ENCODE assay signal across 11 cellular contexts in genomic region chr1:145232874-145233630, GRCh38. TPM values are rescaled to one million over a fixed set of nuclear protein-coding genes. Genes with fewer than 3 reads are reported as not detected.
DNase-seq lines count a peak whose midpoint lies in the region; ATAC-seq and TF ChIP-seq lines count a peak whose summit lies in the region.
"Not testable (repeated sequence)": the region's sequence is repeated elsewhere in the genome, so short reads cannot be mapped to it uniquely, and the experiment has no call there.
"Had no signal": no experiment of that assay in that cellular context is flagged by ENCODE, and none has a peak within 500 bp of the region (broad histone marks: within the 10 kb centered on the region; RNA-seq: fewer than 3 reads in every experiment).

No MANE protein-coding gene starts in this region.

- WGBS in lung, 2 donors = 11 to 21% methylated on average over 27 to 45 of the region's 55 CpGs

- not testable (repeated sequence) for H3K9me3 Mint-ChIP-seq in GM23338; activated CD8-positive, alpha-beta memory T cell treated with anti-CD3 and anti-CD28 coated beads, Interleukin-2, amount 10 ng/mL, durations not matched to agents 7 days and 5 days (ENCODE audit: low read depth); activated naive CD8-positive, alpha-beta T cell treated with anti-CD3 and anti-CD28 coated beads, Interleukin-2, amount 50 U/mL, for 24 hours

- intact Hi-C loops in cardiac septum (cut with DNase I) = not testable (repeated sequence)

- not testable (repeated sequence) for H3K36me3 Mint-ChIP-seq in GM23338 (ENCODE audit: low read depth); activated CD8-positive, alpha-beta memory T cell treated with anti-CD3 and anti-CD28 coated beads, Interleukin-2, amount 10 ng/mL, durations not matched to agents 7 days and 5 days; activated naive CD8-positive, alpha-beta T cell treated with anti-CD3 and anti-CD28 coated beads, Interleukin-2, amount 50 U/mL, for 24 hours (ENCODE audit: low read depth)

- peak overlapping the region; percentile 99 for H2AFZ ChIP-seq in GM23338

- not testable (repeated sequence) for H3K36me3 ChIP-seq in GM23338 (ENCODE audit: insufficient read depth); lung (ENCODE audit: control insufficient read depth in 2 of 2, insufficient read depth in 2 of 2, low read length in 2 of 2)

- H3K4me3 ChIP-seq in GM23338 = peak overlapping the region; percentile 51
- H3K4me3 ChIP-seq in lung = not testable (repeated sequence)

- not testable (repeated sequence) for H3K9me3 ChIP-seq in lung (ENCODE audit: control insufficient read depth in 2 of 2, insufficient read depth in 1 of 2, low read length in 1 of 2)

- DNase-seq in GM23338 (ENCODE audit: low spot score) (peak; percentile 11), SK-N-DZ (ENCODE audit: low spot score) (peak; percentile 1), cardiac septum (ENCODE audit: low spot score) (peak; percentile 65)
- DNase-seq in activated CD8-positive, alpha-beta memory T cell treated with anti-CD3 and anti-CD28 coated beads, Interleukin-2, amount 10 ng/mL, durations not matched to agents 7 days and 5 days; lung (ENCODE audit: low spot score): not testable (repeated sequence)
- DNase-seq in activated naive CD8-positive, alpha-beta T cell treated with anti-CD3 and anti-CD28 coated beads, Interleukin-2, amount 50 U/mL, for 24 hours = peak; percentile 17
- peak; percentile 18 for DNase-seq in stimulated activated CD4-positive, alpha-beta T cell treated with anti-CD3 and anti-CD28 coated beads, Interleukin-4, amount 100 ng/mL, for 1 hour

- ATAC-seq in GM23338 = peak; percentile 97
- ATAC-seq in activated CD8-positive, alpha-beta memory T cell treated with anti-CD3 and anti-CD28 coated beads, Interleukin-2, amount 10 ng/mL, durations not matched to agents 7 days and 5 days = peak; percentile 91
- ATAC-seq in activated naive CD8-positive, alpha-beta T cell treated with anti-CD3 and anti-CD28 coated beads, Interleukin-2, amount 50 U/mL, for 24 hours = peak; percentile 78
- ATAC-seq in lung (ENCODE audit: insufficient read depth, low FRiP score) = peak; percentile 81

- not testable (repeated sequence) for H3K4me1 Mint-ChIP-seq in GM23338; activated CD8-positive, alpha-beta memory T cell treated with anti-CD3 and anti-CD28 coated beads, Interleukin-2, amount 10 ng/mL, durations not matched to agents 7 days and 5 days
- H3K4me1 Mint-ChIP-seq in activated naive CD8-positive, alpha-beta T cell treated with anti-CD3 and anti-CD28 coated beads, Interleukin-2, amount 50 U/mL, for 24 hours = peaks cover 22% of the 10 kb centered on the region

- H3K4me3 Mint-ChIP-seq in GM23338 = peak overlapping the region; percentile 63; the same call in 2 of the 3 replicates
- H3K4me3 Mint-ChIP-seq in activated CD8-positive, alpha-beta memory T cell treated with anti-CD3 and anti-CD28 coated beads, Interleukin-2, amount 10 ng/mL, durations not matched to agents 7 days and 5 days = not testable (repeated sequence)
- peak overlapping the region; percentile 55 for H3K4me3 Mint-ChIP-seq in activated naive CD8-positive, alpha-beta T cell treated with anti-CD3 and anti-CD28 coated beads, Interleukin-2, amount 50 U/mL, for 24 hours

- not testable (repeated sequence) for H3K9me2 ChIP-seq in GM23338 (ENCODE audit: insufficient read depth)

- not testable (repeated sequence) for H3K4me1 ChIP-seq in GM23338 (ENCODE audit: insufficient read depth); lung (ENCODE audit: control insufficient read depth in 2 of 2, insufficient read depth in 2 of 2, low read length in 2 of 2)

- peak overlapping the region; percentile 77 for H3K4me2 ChIP-seq in GM23338

- H3K27ac Mint-ChIP-seq in GM23338; activated CD8-positive, alpha-beta memory T cell treated with anti-CD3 and anti-CD28 coated beads, Interleukin-2, amount 10 ng/mL, durations not matched to agents 7 days and 5 days: not testable (repeated sequence)
- peak overlapping the region; percentile 61 for H3K27ac Mint-ChIP-seq in activated naive CD8-positive, alpha-beta T cell treated with anti-CD3 and anti-CD28 coated beads, Interleukin-2, amount 50 U/mL, for 24 hours

- not testable (repeated sequence) for H3F3A ChIP-seq in GM23338 (replicated peaks; ENCODE audit: low read depth)

- H3K27me3 ChIP-seq in GM23338 (ENCODE audit: insufficient read depth) = peaks cover 18% of the 10 kb centered on the region
- not testable (repeated sequence) for H3K27me3 ChIP-seq in lung (ENCODE audit: control insufficient read depth, insufficient read depth)

- CTCF ChIA-PET in activated CD8-positive, alpha-beta memory T cell treated with anti-CD3 and anti-CD28 coated beads, Interleukin-2, amount 10 ng/mL, durations not matched to agents 7 days and 5 days (lab: Charles Lee) = not testable (repeated sequence)

- H4K20me1 ChIP-seq in GM23338 (replicated peaks; ENCODE audit: insufficient read depth) = not testable (repeated sequence)

- H3K27ac ChIP-seq in 22Rv1; GM23338 (ENCODE audit: low read depth); lung (ENCODE audit: low read depth in 1 of 2, low read length in 1 of 2): not testable (repeated sequence)

- not testable (repeated sequence) for H3K27me3 Mint-ChIP-seq in GM23338 (ENCODE audit: insufficient read depth, low read depth, poor library complexity); activated CD8-positive, alpha-beta memory T cell treated with anti-CD3 and anti-CD28 coated beads, Interleukin-2, amount 10 ng/mL, durations not matched to agents 7 days and 5 days; activated naive CD8-positive, alpha-beta T cell treated with anti-CD3 and anti-CD28 coated beads, Interleukin-2, amount 50 U/mL, for 24 hours

- TF ChIP-seq CTCF in 22Rv1 (IDR thresholded peaks at IDR 0.05) = peak; percentile 40
- not testable (repeated sequence) for TF ChIP-seq CTCF in GM23338 (conservative IDR thresholded peaks at IDR 0.05; ENCODE audit: low read depth in 2 of 2); lung (IDR thresholded peaks at IDR 0.05; ENCODE audit: control extremely low read depth, extremely low read depth)

- H3K79me2 ChIP-seq in GM23338 (replicated peaks; ENCODE audit: insufficient read depth) = not testable (repeated sequence)

RNA-seq across cellular contexts. Expression of gene PPIAL4D, which starts 8.9 kb away (rescaled TPM):
- total RNA-seq in GM23338 (2014; rRNA removed; shearing (Covaris generic)) = not detected in 2 replicates
- polyA plus RNA-seq in GM23338 (2016; fragmentation: Nextera tagmentation; extraction: Ambion mirVana) (not detected in 2 replicates), lung (not detected)
- not detected in 2 replicates for polyA plus RNA-seq in SK-N-DZ (2014; cell fraction: cytosol; rRNA removed)
- polyA plus RNA-seq in SK-N-DZ (2014; cell fraction: nucleus; rRNA removed) = not detected in 2 replicates
- not detected for total RNA-seq in activated CD8-positive, alpha-beta memory T cell treated with anti-CD3 and anti-CD28 coated beads, Interleukin-2, amount 10 ng/mL, durations not matched to agents 7 days and 5 days
- total RNA-seq in cardiac septum (not detected), lung (not detected)
- total RNA-seq: heart right ventricle, mucosa of gallbladder, pulmonary artery endothelial cell had no signal
- polyA plus RNA-seq: heart right ventricle had no signal
